ENCODE assay signal across 39 cellular contexts in the genomic region with DNA sequence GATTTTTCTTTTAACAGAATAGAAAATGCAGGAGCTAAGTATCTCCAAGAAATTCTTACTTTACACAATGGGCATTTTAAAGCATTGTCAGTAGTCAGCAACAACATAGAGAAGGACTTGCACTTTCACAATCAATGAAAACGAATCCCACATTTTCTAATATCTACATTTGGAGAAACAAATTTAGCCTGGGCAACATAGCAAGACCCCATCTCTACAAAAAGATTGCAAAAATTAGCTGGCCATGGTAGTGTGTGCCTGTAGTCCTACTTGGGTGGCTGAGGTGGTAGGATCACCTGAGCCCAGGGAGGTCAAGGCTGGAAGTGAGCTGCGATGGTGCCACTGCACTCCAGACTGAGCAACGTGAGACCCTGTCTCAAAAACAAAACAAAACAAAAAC.
"Had no signal": no experiment of that assay in that cellular context is flagged by ENCODE, and none has a peak within 500 bp of the region (broad histone marks: within the 10 kb centered on the region; RNA-seq: fewer than 3 reads in every experiment).

No MANE protein-coding gene starts in this region.

- H3K9me3 Mint-ChIP-seq: activated naive CD4-positive, alpha-beta T cell treated with anti-CD3 and anti-CD28 coated beads for 36 hours; activated naive CD4-positive, alpha-beta T cell treated with anti-CD3 and anti-CD28 coated beads, Interleukin-2, amount 10 ng/mL, durations not matched to agents 7 days and 5 days; activated naive CD4-positive, alpha-beta T cell treated with anti-CD3 and anti-CD28 coated beads, Interleukin-2, amount 50 U/mL, for 24 hours; activated naive CD4-positive, alpha-beta T cell treated with anti-CD3 and anti-CD28 coated beads, Interleukin-2, amount 50 U/mL, for 72 hours; activated naive CD8-positive, alpha-beta T cell treated with anti-CD3 and anti-CD28 coated beads for 36 hours; activated naive CD8-positive, alpha-beta T cell treated with anti-CD3 and anti-CD28 coated beads, Interleukin-2, amount 10 ng/mL, durations not matched to agents 7 days and 5 days; activated naive CD8-positive, alpha-beta T cell treated with anti-CD3 and anti-CD28 coated beads, Interleukin-2, amount 50 U/mL, for 24 hours; activated T-cell treated with anti-CD3 and anti-CD28 coated beads, Interleukin-2, amount 50 U/mL, for 4 hours; activated T-cell treated with anti-CD3 and anti-CD28 coated beads, Interleukin-2, amount 50 U/mL, for 72 hours; activated T-helper 1 cell treated with anti-CD3 and anti-CD28 coated beads, Interleukin-12 subunit alpha, Interleukin-12 subunit beta, Interleukin-2, Interleukin-4 antibody, amounts not matched to agents 30 ng/mL and 10 ng/mL and 1 ng/mL, durations not matched to agents 14 hours and 24 hours and 36 hours; activated T-helper 17 cell treated with anti-CD3 and anti-CD28 coated beads, Interleukin-2, amount 50 U/mL, for 72 hours; activated T-helper 2 cell treated with anti-CD3 and anti-CD28 coated beads, Interferon-gamma antibody, Interleukin-2, Interleukin-4, amounts not matched to agents 10 μg/mL and 5 μg/mL and 100 μg/mL, durations not matched to agents 14 hours and 24 hours and 36 hours; central memory CD8-positive, alpha-beta T cell had no signal

- H3K36me3 ChIP-seq: adrenal gland, ascending aorta, brain microvascular endothelial cell, breast epithelium, cardiac muscle cell had no signal

- H3K36me3 Mint-ChIP-seq: activated naive CD4-positive, alpha-beta T cell treated with anti-CD3 and anti-CD28 coated beads, Interleukin-2, amount 10 ng/mL, durations not matched to agents 7 days and 5 days; activated naive CD4-positive, alpha-beta T cell treated with anti-CD3 and anti-CD28 coated beads, Interleukin-2, amount 50 U/mL, for 24 hours; activated naive CD4-positive, alpha-beta T cell treated with anti-CD3 and anti-CD28 coated beads, Interleukin-2, amount 50 U/mL, for 72 hours; activated naive CD8-positive, alpha-beta T cell; activated naive CD8-positive, alpha-beta T cell treated with anti-CD3 and anti-CD28 coated beads, Interleukin-2, amount 10 ng/mL, durations not matched to agents 7 days and 5 days; brain had no signal

- H3K9me3 ChIP-seq: adrenal gland, ascending aorta, body of pancreas, breast epithelium had no signal

- H3K4me1 Mint-ChIP-seq: activated naive CD4-positive, alpha-beta T cell treated with anti-CD3 and anti-CD28 coated beads, Interleukin-2, amount 10 ng/mL, durations not matched to agents 7 days and 5 days; activated naive CD4-positive, alpha-beta T cell treated with anti-CD3 and anti-CD28 coated beads, Interleukin-2, amount 50 U/mL, for 24 hours; activated naive CD8-positive, alpha-beta T cell treated with anti-CD3 and anti-CD28 coated beads for 36 hours; activated naive CD8-positive, alpha-beta T cell treated with anti-CD3 and anti-CD28 coated beads, Interleukin-2, amount 10 ng/mL, durations not matched to agents 7 days and 5 days; activated naive CD8-positive, alpha-beta T cell treated with anti-CD3 and anti-CD28 coated beads, Interleukin-2, amount 50 U/mL, for 24 hours; brain; central memory CD8-positive, alpha-beta T cell had no signal

- H3K27ac ChIP-seq: adrenal gland, ascending aorta, body of pancreas, brain microvascular endothelial cell, breast epithelium, cardiac muscle cell had no signal

- H3K4me3 ChIP-seq: adrenal gland, ascending aorta, body of pancreas, breast epithelium, cardiac muscle cell had no signal

- DNase-seq: activated effector memory CD4-positive, alpha-beta T cell treated with anti-CD3 and anti-CD28 coated beads, Interleukin-2, amount 50 U/mL, for 16 hours; activated effector memory CD4-positive, alpha-beta T cell treated with Interleukin-2 at 50 U/mL for 16 hours; activated gamma-delta T cell; activated gamma-delta T cell treated with Interleukin-2 at 50 U/mL for 16 hours; activated naive CD4-positive, alpha-beta T cell; activated naive CD4-positive, alpha-beta T cell treated with anti-CD3 and anti-CD28 coated beads for 36 hours; activated naive CD4-positive, alpha-beta T cell treated with anti-CD3 and anti-CD28 coated beads, Interleukin-2, amount 10 ng/mL, durations not matched to agents 7 days and 5 days; activated naive CD4-positive, alpha-beta T cell treated with anti-CD3 and anti-CD28 coated beads, Interleukin-2, amount 50 U/mL, for 16 hours; activated naive CD4-positive, alpha-beta T cell treated with Interleukin-2 at 50 U/mL for 16 hours; activated naive CD8-positive, alpha-beta T cell treated with anti-CD3 and anti-CD28 coated beads for 36 hours; activated naive CD8-positive, alpha-beta T cell treated with anti-CD3 and anti-CD28 coated beads, Interleukin-2, amount 10 ng/mL, durations not matched to agents 7 days and 5 days; activated naive CD8-positive, alpha-beta T cell treated with anti-CD3 and anti-CD28 coated beads, Interleukin-2, amount 50 U/mL, for 24 hours; activated T-cell treated with anti-CD3 and anti-CD28 coated beads, Interleukin-2, amount 50 U/mL, for 4 hours; activated T-cell treated with anti-CD3 and anti-CD28 coated beads, Interleukin-2, amount 50 U/mL, for 48 hours; activated T-cell treated with anti-CD3 and anti-CD28 coated beads, Interleukin-2, amount 50 U/mL, for 72 hours; adrenal gland; amniotic stem cell; amygdala; anterior cingulate cortex; aorta; body of pancreas; brain microvascular endothelial cell; caudate nucleus; central memory CD4-positive, alpha-beta T cell; cerebellar nuclear complex had no signal

- H3K27me3 ChIP-seq: adrenal gland, ascending aorta, body of pancreas, brain microvascular endothelial cell, breast epithelium, cardiac muscle cell had no signal

- FAIRE-seq: astrocyte, bronchial epithelial cell, colon had no signal

- H3K27me3 Mint-ChIP-seq: activated naive CD4-positive, alpha-beta T cell treated with anti-CD3 and anti-CD28 coated beads, Interleukin-2, amount 10 ng/mL, durations not matched to agents 7 days and 5 days; activated naive CD4-positive, alpha-beta T cell treated with anti-CD3 and anti-CD28 coated beads, Interleukin-2, amount 50 U/mL, for 24 hours; activated naive CD8-positive, alpha-beta T cell treated with anti-CD3 and anti-CD28 coated beads, Interleukin-2, amount 10 ng/mL, durations not matched to agents 7 days and 5 days; activated T-helper 17 cell treated with anti-CD3 and anti-CD28 coated beads, Interleukin-2, amount 50 U/mL, for 72 hours; brain had no signal

- ATAC-seq: activated naive CD4-positive, alpha-beta T cell treated with anti-CD3 and anti-CD28 coated beads, Interleukin-2, amount 50 U/mL, for 72 hours; activated naive CD8-positive, alpha-beta T cell treated with anti-CD3 and anti-CD28 coated beads, Interleukin-2, amount 50 U/mL, for 24 hours; activated T-cell treated with anti-CD3 and anti-CD28 coated beads, Interleukin-2, amount 50 U/mL, for 4 hours; activated T-cell treated with anti-CD3 and anti-CD28 coated beads, Interleukin-2, amount 50 U/mL, for 72 hours; activated T-helper 17 cell treated with anti-CD3 and anti-CD28 coated beads, Interleukin-2, amount 50 U/mL, for 72 hours; body of pancreas had no signal

- H3K4me1 ChIP-seq: adrenal gland, ascending aorta, body of pancreas, breast epithelium had no signal

- H3K4me3 Mint-ChIP-seq: activated naive CD4-positive, alpha-beta T cell treated with anti-CD3 and anti-CD28 coated beads for 36 hours; activated naive CD4-positive, alpha-beta T cell treated with anti-CD3 and anti-CD28 coated beads, Interleukin-2, amount 10 ng/mL, durations not matched to agents 7 days and 5 days; activated naive CD4-positive, alpha-beta T cell treated with anti-CD3 and anti-CD28 coated beads, Interleukin-2, amount 50 U/mL, for 24 hours; activated naive CD8-positive, alpha-beta T cell; activated naive CD8-positive, alpha-beta T cell treated with anti-CD3 and anti-CD28 coated beads for 36 hours; activated naive CD8-positive, alpha-beta T cell treated with anti-CD3 and anti-CD28 coated beads, Interleukin-2, amount 10 ng/mL, durations not matched to agents 7 days and 5 days; activated naive CD8-positive, alpha-beta T cell treated with anti-CD3 and anti-CD28 coated beads, Interleukin-2, amount 50 U/mL, for 24 hours; activated T-cell treated with anti-CD3 and anti-CD28 coated beads, Interleukin-2, amount 50 U/mL, for 4 hours; activated T-cell treated with anti-CD3 and anti-CD28 coated beads, Interleukin-2, amount 50 U/mL, for 72 hours; activated T-helper 1 cell treated with anti-CD3 and anti-CD28 coated beads, Interleukin-12 subunit alpha, Interleukin-12 subunit beta, Interleukin-2, Interleukin-4 antibody, amounts not matched to agents 30 ng/mL and 10 ng/mL and 1 ng/mL, durations not matched to agents 14 hours and 24 hours and 36 hours; activated T-helper 17 cell treated with anti-CD3 and anti-CD28 coated beads, Interleukin-2, amount 50 U/mL, for 72 hours; brain; central memory CD8-positive, alpha-beta T cell had no signal

- H3K27ac Mint-ChIP-seq: activated naive CD4-positive, alpha-beta T cell treated with anti-CD3 and anti-CD28 coated beads for 36 hours; activated naive CD4-positive, alpha-beta T cell treated with anti-CD3 and anti-CD28 coated beads, Interleukin-2, amount 10 ng/mL, durations not matched to agents 7 days and 5 days; activated naive CD4-positive, alpha-beta T cell treated with anti-CD3 and anti-CD28 coated beads, Interleukin-2, amount 50 U/mL, for 24 hours; activated naive CD4-positive, alpha-beta T cell treated with anti-CD3 and anti-CD28 coated beads, Interleukin-2, amount 50 U/mL, for 72 hours; activated naive CD8-positive, alpha-beta T cell; activated naive CD8-positive, alpha-beta T cell treated with anti-CD3 and anti-CD28 coated beads for 36 hours; activated naive CD8-positive, alpha-beta T cell treated with anti-CD3 and anti-CD28 coated beads, Interleukin-2, amount 10 ng/mL, durations not matched to agents 7 days and 5 days; activated naive CD8-positive, alpha-beta T cell treated with anti-CD3 and anti-CD28 coated beads, Interleukin-2, amount 50 U/mL, for 24 hours; activated T-cell treated with anti-CD3 and anti-CD28 coated beads, Interleukin-2, amount 50 U/mL, for 72 hours; activated T-helper 1 cell treated with anti-CD3 and anti-CD28 coated beads, Interleukin-12 subunit alpha, Interleukin-12 subunit beta, Interleukin-2, Interleukin-4 antibody, amounts not matched to agents 30 ng/mL and 10 ng/mL and 1 ng/mL, durations not matched to agents 14 hours and 24 hours and 36 hours; activated T-helper 17 cell treated with anti-CD3 and anti-CD28 coated beads, Interleukin-2, amount 50 U/mL, for 72 hours; activated T-helper 2 cell treated with anti-CD3 and anti-CD28 coated beads, Interferon-gamma antibody, Interleukin-2, Interleukin-4, amounts not matched to agents 10 μg/mL and 5 μg/mL and 100 μg/mL, durations not matched to agents 14 hours and 24 hours and 36 hours; brain had no signal
